In the genomic region with DNA sequence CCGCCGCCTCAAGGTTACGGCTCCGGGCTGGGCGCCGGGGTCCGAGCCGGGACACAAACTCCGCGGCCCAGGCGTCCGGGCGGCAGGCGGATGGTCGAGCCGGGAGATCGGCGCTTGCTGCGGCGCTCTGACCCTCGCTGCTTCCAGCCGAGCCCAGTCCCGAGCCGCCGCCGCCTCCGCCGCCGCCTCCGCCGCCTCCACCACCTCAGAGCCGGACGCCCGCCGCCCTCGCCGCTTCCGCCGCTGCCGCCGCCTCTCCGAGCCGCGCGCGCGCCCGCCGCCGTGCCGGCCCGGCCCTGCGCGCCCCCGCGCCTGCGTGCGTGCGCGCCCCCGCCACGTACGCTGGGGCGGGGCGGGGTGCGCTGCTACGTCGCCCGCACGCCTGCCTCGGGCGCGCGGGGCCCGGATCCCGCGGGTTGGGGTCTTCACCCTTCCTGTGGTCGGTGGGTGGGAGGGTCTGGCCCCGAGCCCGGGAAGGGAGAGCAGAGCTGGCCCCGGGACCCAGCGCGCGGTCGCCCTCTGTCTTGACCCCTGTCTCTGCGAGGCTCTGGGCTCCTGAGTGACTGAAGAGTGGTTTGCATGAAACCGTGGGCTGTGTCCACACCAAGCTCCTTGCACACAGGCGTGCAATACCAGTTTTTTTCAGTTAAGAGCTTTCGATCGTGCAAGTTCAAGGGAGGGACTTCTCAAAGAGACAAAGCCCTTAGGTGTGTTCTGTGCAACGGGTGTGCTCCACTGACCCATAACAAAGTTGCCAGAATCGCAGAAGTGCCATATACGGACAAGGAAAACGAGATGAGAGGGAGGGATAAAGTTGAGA, we compare ENCODE assay signal across 8 cellular contexts. TPM values are rescaled to one million over a fixed set of nuclear protein-coding genes. Genes with fewer than 3 reads are reported as not detected.
A peak's percentile ranks its signal among the peaks of the same experiment; 100 is the strongest.
DNase-seq lines count a peak whose midpoint lies in the region; ATAC-seq, FAIRE-seq and TF ChIP-seq lines count a peak whose summit lies in the region.

Gene SMURF1 (minus strand): TSS at position 256 of the 820 bp plus-strand sequence. CDS start 328 bp downstream, outside the sequence.

- ATAC-seq in GM23338 (peak; percentile 15), aorta (ENCODE audit: low FRiP score) (peak; percentile 83)

- H3K79me2 ChIP-seq in GM23338 (replicated peaks; ENCODE audit: insufficient read depth) = peaks cover 32% of the 10 kb centered on the region
- H3K79me2 ChIP-seq in Loucy (ENCODE audit: insufficient read depth, low read length) = peaks cover 42% of the 10 kb centered on the region
- peaks cover 32% of the 10 kb centered on the region for H3K79me2 ChIP-seq in astrocyte (ENCODE audit: insufficient read depth, low read length)
- H3K79me2 ChIP-seq in hepatocyte = peaks cover 33% of the 10 kb centered on the region

- WGBS in hepatocyte (ENCODE audit: low lambda C conversion rate, missing lambda C conversion rate) = 3% methylated on average over 21 of the region's 94 CpGs
- 0 to 1% methylated on average over 32 to 94 of the region's 94 CpGs for WGBS in aorta, 2 donors

- H3K36me3 ChIP-seq in GM23338 (ENCODE audit: insufficient read depth) (no peaks in the 10 kb centered on the region), Loucy (ENCODE audit: insufficient read depth, low read length) (no peaks in the 10 kb centered on the region), astrocyte (ENCODE audit: insufficient read depth, low read length) (no peaks in the 10 kb centered on the region), hepatocyte (replicated peaks; ENCODE audit: insufficient read depth, low read depth) (no peaks in the 10 kb centered on the region), aorta (ENCODE audit: control insufficient read depth in 1 of 2, insufficient read depth in 2 of 2, low read length in 1 of 2) (no peaks in the 10 kb centered on the region)

- H3K4me1 ChIP-seq in GM23338 (ENCODE audit: insufficient read depth) (peaks cover 18% of the 10 kb centered on the region), Loucy (ENCODE audit: insufficient read depth, low read length, poor library complexity, severe bottlenecking) (peaks cover 38% of the 10 kb centered on the region), astrocyte (ENCODE audit: insufficient read depth, low read length) (peaks cover 18% of the 10 kb centered on the region), hepatocyte (ENCODE audit: insufficient read depth) (peaks cover 14% of the 10 kb centered on the region), aorta (ENCODE audit: control insufficient read depth in 1 of 2, insufficient read depth in 2 of 2, low read length in 2 of 2) (no peaks in the 10 kb centered on the region)

- H3K9me3 Mint-ChIP-seq in GM23338 = no peaks in the 10 kb centered on the region
- H3K9me3 Mint-ChIP-seq in T-helper 1 cell treated with Interleukin-12 subunit alpha and Interleukin-12 subunit beta and Interleukin-4 antibody, amounts not matched to agents 30 μg/mL and 1 μg/mL, for 36 hours = no peaks in the 10 kb centered on the region
- no peaks in the 10 kb centered on the region for H3K9me3 Mint-ChIP-seq in astrocyte (ENCODE audit: unreplicated experiment)

- H3K4me3 Mint-ChIP-seq in GM23338 (peak within 1 kb of the TSS; percentile 88), astrocyte (ENCODE audit: unreplicated experiment) (peak within 1 kb of the TSS; percentile 93)
- peak within 1 kb of the TSS; percentile 97 for H3K4me3 Mint-ChIP-seq in T-helper 1 cell treated with Interleukin-12 subunit alpha and Interleukin-12 subunit beta and Interleukin-4 antibody, amounts not matched to agents 30 μg/mL and 1 μg/mL, for 36 hours

- DNase-seq in GM04504 (ENCODE audit: low read depth) = peak; percentile 28
- DNase-seq in GM23338 (ENCODE audit: low spot score) = peak; percentile 78
- DNase-seq in astrocyte (ENCODE audit: low read depth) = peak; percentile 36
- DNase-seq in hepatocyte (ENCODE audit: low spot score) = peak; percentile 92
- no peak for DNase-seq in renal cortical epithelial cell (ENCODE audit: low read depth)
- DNase-seq in aorta = peak; percentile 81 to 90

- TF ChIP-seq CTCF in GM23338 (conservative IDR thresholded peaks at IDR 0.05; ENCODE audit: low read depth in 2 of 2) = no peak
- TF ChIP-seq CTCF in Loucy (conservative IDR thresholded peaks at IDR 0.05; ENCODE audit: low read length) = no peak
- TF ChIP-seq CTCF in astrocyte (IDR thresholded peaks at IDR 0.05; ENCODE audit: insufficient read depth, low read depth, low read length) = no peak
- TF ChIP-seq CTCF in hepatocyte (IDR thresholded peaks at IDR 0.05; ENCODE audit: poor library complexity) = no peak

- peak within 1 kb of the TSS; percentile 68 for H3K4me3 ChIP-seq in GM23338
- H3K4me3 ChIP-seq in Loucy (ENCODE audit: low read length, poor library complexity, severe bottlenecking) = peak within 1 kb of the TSS; percentile 85
- peak within 1 kb of the TSS; percentile 79 for H3K4me3 ChIP-seq in astrocyte (ENCODE audit: insufficient read depth, low read depth, low read length)
- peak within 1 kb of the TSS; percentile 98 for H3K4me3 ChIP-seq in hepatocyte
- peak within 1 kb of the TSS; percentile 96 to 98 for H3K4me3 ChIP-seq in aorta (ENCODE audit: low read length in 2 of 2)

- peaks cover 28% of the 10 kb centered on the region for H3K4me1 Mint-ChIP-seq in GM23338
- peaks cover 24% of the 10 kb centered on the region for H3K4me1 Mint-ChIP-seq in T-helper 1 cell treated with Interleukin-12 subunit alpha and Interleukin-12 subunit beta and Interleukin-4 antibody, amounts not matched to agents 30 μg/mL and 1 μg/mL, for 36 hours (ENCODE audit: low read depth)
- peaks cover 20% of the 10 kb centered on the region for H3K4me1 Mint-ChIP-seq in astrocyte (ENCODE audit: low read depth, unreplicated experiment)

- H3K27ac ChIP-seq in GM23338 (ENCODE audit: low read depth) = peak within 1 kb of the TSS; percentile 86
- H3K27ac ChIP-seq in astrocyte (ENCODE audit: low read depth, low read length) = peak within 1 kb of the TSS; percentile 72
- H3K27ac ChIP-seq in hepatocyte = peak within 1 kb of the TSS; percentile 98
- peak within 1 kb of the TSS; percentile 94 to 99 for H3K27ac ChIP-seq in aorta (ENCODE audit: low read depth in 1 of 2, low read length in 2 of 2)

- FAIRE-seq in astrocyte (lab: Jason Lieb, UNC) = no peak

- H3K36me3 Mint-ChIP-seq in GM23338 (ENCODE audit: low read depth) = no peaks in the 10 kb centered on the region; the same call in 2 of the 3 replicates
- peaks cover 8% of the 10 kb centered on the region for H3K36me3 Mint-ChIP-seq in T-helper 1 cell treated with Interleukin-12 subunit alpha and Interleukin-12 subunit beta and Interleukin-4 antibody, amounts not matched to agents 30 μg/mL and 1 μg/mL, for 36 hours (ENCODE audit: low read depth)
- peaks cover 3% of the 10 kb centered on the region for H3K36me3 Mint-ChIP-seq in astrocyte (ENCODE audit: low read depth, unreplicated experiment)

- H3K4me2 ChIP-seq in GM23338 (peak within 1 kb of the TSS; percentile 84), Loucy (ENCODE audit: low read depth, low read length, poor library complexity, severe bottlenecking) (peak within 1 kb of the TSS; percentile 76), astrocyte (ENCODE audit: low read length) (peak within 1 kb of the TSS; percentile 97), hepatocyte (peak within 1 kb of the TSS; percentile 93)

- H3K9ac ChIP-seq in Loucy (ENCODE audit: low read depth, low read length, poor library complexity, severe bottlenecking) (peak within 1 kb of the TSS; percentile 78), astrocyte (ENCODE audit: low read length) (peak within 1 kb of the TSS; percentile 91)

- H3K9me3 ChIP-seq in Loucy (ENCODE audit: insufficient read depth, low read depth, low read length) (no peaks in the 10 kb centered on the region), astrocyte (ENCODE audit: insufficient read depth, low read depth, low read length) (no peaks in the 10 kb centered on the region), hepatocyte (ENCODE audit: low read depth) (no peaks in the 10 kb centered on the region), aorta (ENCODE audit: control insufficient read depth, low read length) (no peaks in the 10 kb centered on the region)

- H4K20me1 ChIP-seq in GM23338 (replicated peaks; ENCODE audit: insufficient read depth) (no peaks in the 10 kb centered on the region), Loucy (ENCODE audit: insufficient read depth, low read length, poor library complexity, severe bottlenecking) (peaks cover 38% of the 10 kb centered on the region), astrocyte (ENCODE audit: insufficient read depth, low read length) (peaks cover 30% of the 10 kb centered on the region), hepatocyte (ENCODE audit: insufficient read depth, poor library complexity, severe bottlenecking) (peaks cover 20% of the 10 kb centered on the region)

- intact Hi-C loops in aorta (cut with DNase I) = loop anchor here (2.0 to 5.0 kb wide), 5 partner anchors 37 to 169 kb away; no protein-coding TSS in a partner anchor

- H3K27ac Mint-ChIP-seq in GM23338 (peak within 1 kb of the TSS; percentile 94), astrocyte (ENCODE audit: unreplicated experiment) (peak within 1 kb of the TSS; percentile 83)
- peak within 1 kb of the TSS; percentile 94 for H3K27ac Mint-ChIP-seq in T-helper 1 cell treated with Interleukin-12 subunit alpha and Interleukin-12 subunit beta and Interleukin-4 antibody, amounts not matched to agents 30 μg/mL and 1 μg/mL, for 36 hours

- H2AFZ ChIP-seq in GM23338 = peak within 1 kb of the TSS; percentile 89
- H2AFZ ChIP-seq in Loucy (ENCODE audit: low read length) = peak within 1 kb of the TSS; percentile 87
- H2AFZ ChIP-seq in astrocyte (ENCODE audit: low read depth, low read length) = peak within 1 kb of the TSS; percentile 98
- H2AFZ ChIP-seq in hepatocyte = peak within 1 kb of the TSS; percentile 91

- H3K9me2 ChIP-seq in GM23338 (ENCODE audit: insufficient read depth) (no peaks in the 10 kb centered on the region), Loucy (replicated peaks; ENCODE audit: low read depth, low read length) (no peaks in the 10 kb centered on the region), hepatocyte (replicated peaks; ENCODE audit: insufficient read depth) (no peaks in the 10 kb centered on the region)

- H3K27me3 Mint-ChIP-seq in GM23338 (ENCODE audit: insufficient read depth, low read depth, poor library complexity) = peaks cover 3% of the 10 kb centered on the region
- no peaks in the 10 kb centered on the region for H3K27me3 Mint-ChIP-seq in T-helper 1 cell treated with Interleukin-12 subunit alpha and Interleukin-12 subunit beta and Interleukin-4 antibody, amounts not matched to agents 30 μg/mL and 1 μg/mL, for 36 hours (ENCODE audit: low read depth)
- no peaks in the 10 kb centered on the region for H3K27me3 Mint-ChIP-seq in astrocyte (ENCODE audit: low read depth, unreplicated experiment)

- peaks cover 5% of the 10 kb centered on the region; the same call in 1 of the 2 replicates for H3F3A ChIP-seq in GM23338 (replicated peaks; ENCODE audit: low read depth)
- H3F3A ChIP-seq in Loucy (ENCODE audit: low read depth) = peaks cover 12% of the 10 kb centered on the region

- H3K27me3 ChIP-seq in GM23338 (ENCODE audit: insufficient read depth) (no peaks in the 10 kb centered on the region), Loucy (ENCODE audit: insufficient read depth, low read length, poor library complexity, severe bottlenecking) (peaks cover 3% of the 10 kb centered on the region), astrocyte (ENCODE audit: insufficient read depth, low read length) (no peaks in the 10 kb centered on the region), hepatocyte (no peaks in the 10 kb centered on the region), aorta (ENCODE audit: control insufficient read depth in 1 of 2, insufficient read depth in 2 of 2, low read length in 1 of 2) (no peaks in the 10 kb centered on the region)

RNA-seq across cellular contexts. Expression of gene SMURF1, which starts in this region (rescaled TPM):
- total RNA-seq in GM23338 (2014; rRNA removed; shearing (Covaris generic)) = 17.5 and 23.9 TPM in 2 replicates
- polyA plus RNA-seq in GM23338 (2016; fragmentation: Nextera tagmentation; extraction: Ambion mirVana) (5.0 and 5.8 TPM in 2 replicates), hepatocyte (12.4 and 13.4 TPM in 2 replicates), aorta (10 to 100 TPM in 1 of 2 donors, 1 to 10 TPM in 1; 8.1 to 23.9 TPM)
- total RNA-seq in astrocyte (36.9 and 44.7 TPM in 2 replicates), hepatocyte (20.2 and 21.7 TPM in 2 replicates), renal cortical epithelial cell (40.6 and 51.2 TPM in 2 replicates), aorta (10 to 100 TPM; 37.1 to 47.9 TPM)
